In genomic region chr1:229859026-229859425, GRCh38 we compare ENCODE assay signal across 1 cellular context.
TF ChIP-seq lines count a peak whose summit lies in the region.

No MANE protein-coding gene starts in this region.

TF ChIP-seq in HEK293, 187 proteins besides CTCF, POLR2A, EP300 and RAD21:
- 0 out of 2 replicates have a peak, but pooled peaks have one; percentile 13 for TF ChIP-seq PRDM10 (tag by site-specific recombination; IDR thresholded peaks at IDR 0.05)
- TF ChIP-seq ZNF280D (tag by site-specific recombination; IDR thresholded peaks at IDR 0.05): no peak
- no peak for TF ChIP-seq SCRT1 (tag by site-specific recombination; IDR thresholded peaks at IDR 0.05; ENCODE audit: borderline replicate concordance)
- no peak for TF ChIP-seq HIC1 (tag by site-specific recombination; IDR thresholded peaks at IDR 0.05)
